In genomic region chr14:36420288-36420687, GRCh38 we compare ENCODE assay signal across 2 cellular contexts.
TF ChIP-seq lines count a peak whose summit lies in the region.

No MANE protein-coding gene starts in this region.

TF ChIP-seq in GM23338, 12 proteins besides CTCF, POLR2A, EP300 and RAD21:
- no peak for TF ChIP-seq REST (IDR thresholded peaks at IDR 0.05; ENCODE audit: unreplicated experiment)
- TF ChIP-seq ZNF331 (CRISPR knock-in tag; IDR thresholded peaks at IDR 0.05; ENCODE audit: low read depth): no peak
- no peak for TF ChIP-seq STAT1 (IDR thresholded peaks at IDR 0.05; ENCODE audit: unreplicated experiment)
- TF ChIP-seq EZH2 (IDR thresholded peaks at IDR 0.05; ENCODE audit: low read depth, unreplicated experiment): no peak
- TF ChIP-seq ZNF114 (CRISPR knock-in tag; IDR thresholded peaks at IDR 0.05): no peak
- TF ChIP-seq ETS1 (IDR thresholded peaks at IDR 0.05): no peak
- TF ChIP-seq JUNB (IDR thresholded peaks at IDR 0.05; ENCODE audit: unreplicated experiment): no peak

TF ChIP-seq in WTC11, 78 proteins besides CTCF, POLR2A, EP300 and RAD21:
- TF ChIP-seq ARID4B (CRISPR knock-in tag; IDR thresholded peaks at IDR 0.05; ENCODE audit: borderline replicate concordance) (no peak), E2F5 (CRISPR knock-in tag; IDR thresholded peaks at IDR 0.05) (no peak), NFYB (CRISPR knock-in tag; conservative IDR thresholded peaks at IDR 0.05; ENCODE audit: low read depth) (no peak), KAT7 (CRISPR knock-in tag; IDR thresholded peaks at IDR 0.05; ENCODE audit: borderline replicate concordance) (no peak), ERG (CRISPR knock-in tag; IDR thresholded peaks at IDR 0.05) (no peak), ZNF512 (CRISPR knock-in tag; IDR thresholded peaks at IDR 0.05; ENCODE audit: borderline replicate concordance) (no peak), SOX15 (CRISPR knock-in tag; IDR thresholded peaks at IDR 0.05) (no peak), IRF2 (CRISPR knock-in tag; IDR thresholded peaks at IDR 0.05; ENCODE audit: borderline replicate concordance, low read depth) (no peak), FOXK1 (CRISPR knock-in tag; IDR thresholded peaks at IDR 0.05) (no peak), NFE2L1 (CRISPR knock-in tag; IDR thresholded peaks at IDR 0.05) (no peak), ZSCAN18 (CRISPR knock-in tag; IDR thresholded peaks at IDR 0.05) (no peak), PREB (CRISPR knock-in tag; IDR thresholded peaks at IDR 0.05; ENCODE audit: borderline replicate concordance) (no peak), IRF1 (CRISPR knock-in tag; IDR thresholded peaks at IDR 0.05) (no peak), ATF1 (CRISPR knock-in tag; IDR thresholded peaks at IDR 0.05) (no peak), AFF4 (CRISPR knock-in tag; IDR thresholded peaks at IDR 0.05; ENCODE audit: borderline replicate concordance) (no peak), MXD4 (CRISPR knock-in tag; IDR thresholded peaks at IDR 0.05; ENCODE audit: borderline replicate concordance) (no peak), MAX (CRISPR knock-in tag; IDR thresholded peaks at IDR 0.05) (no peak), ZNF532 (CRISPR knock-in tag; IDR thresholded peaks at IDR 0.05; ENCODE audit: borderline replicate concordance) (no peak), USF1 (CRISPR knock-in tag; IDR thresholded peaks at IDR 0.05) (no peak), HMGXB4 (CRISPR knock-in tag; IDR thresholded peaks at IDR 0.05) (no peak)
